20 cellular contexts compared by ENCODE assay signal in genomic region chr12:119463211-119463914, GRCh38.
DNase-seq lines count a peak whose midpoint lies in the region; ATAC-seq and TF ChIP-seq lines count a peak whose summit lies in the region.
"Had no signal": no experiment of that assay in that cellular context is flagged by ENCODE, and none has a peak within 500 bp of the region (broad histone marks: within the 10 kb centered on the region; RNA-seq: fewer than 3 reads in every experiment).

No MANE protein-coding gene starts in this region.

- ATAC-seq in left ventricle myocardium superior (peak; percentile 26), Right ventricle myocardium inferior (no peak), left lung (peak; percentile 90), GM23338 (no peak)
- ATAC-seq: HepG2 had no signal

- no peak for TF ChIP-seq CTCF in left lung (IDR thresholded peaks at IDR 0.05)
- TF ChIP-seq CTCF in GM23338 (conservative IDR thresholded peaks at IDR 0.05; ENCODE audit: low read depth in 2 of 2) = no peak

- no peaks in the 10 kb centered on the region for H3F3A ChIP-seq in GM23338 (replicated peaks; ENCODE audit: low read depth)

- H3K27ac Mint-ChIP-seq in GM23338 = no peak overlapping the region
- H3K27ac Mint-ChIP-seq: CD8-positive, alpha-beta memory T cell; H9 had no signal

- no peaks in the 10 kb centered on the region for H3K79me2 ChIP-seq in GM23338 (replicated peaks; ENCODE audit: insufficient read depth)

- peaks cover 0 to 5% of the 10 kb centered on the region in 2 donors for H3K9me3 ChIP-seq in left lung

- H3K4me2 ChIP-seq in GM23338 = no peak overlapping the region
- H3K4me2 ChIP-seq: PC-9 had no signal

- H3K36me3 ChIP-seq in left lung (no peaks in the 10 kb centered on the region), GM23338 (ENCODE audit: insufficient read depth) (no peaks in the 10 kb centered on the region; the same call in 1 of the 2 replicates)

- intact Hi-C loops in left ventricle myocardium superior (cut with micrococcal nuclease) = no loop called here
- intact Hi-C loops in Right ventricle myocardium inferior (cut with DNase I) = no loop called here
- intact Hi-C loops in left lung (cut with DNase I) = no loop called here

- H3K4me3 Mint-ChIP-seq in GM23338 = no peak overlapping the region
- H3K4me3 Mint-ChIP-seq: CD8-positive, alpha-beta memory T cell; H9 had no signal

- H3K9me2 ChIP-seq in GM23338 (ENCODE audit: insufficient read depth) = peaks cover 4% of the 10 kb centered on the region; the same call in 1 of the 2 replicates

- H3K4me3 ChIP-seq in left lung (no peak overlapping the region), GM23338 (no peak overlapping the region)
- H3K4me3 ChIP-seq: PC-9 had no signal

- H3K27me3 ChIP-seq in left lung = no peaks in the 10 kb centered on the region
- no peaks in the 10 kb centered on the region for H3K27me3 ChIP-seq in GM23338 (ENCODE audit: insufficient read depth)

- peaks cover 33% of the 10 kb centered on the region for H3K9me3 Mint-ChIP-seq in GM23338

- H3K4me1 Mint-ChIP-seq in GM23338 = peaks cover 2% of the 10 kb centered on the region; the same call in 2 of the 3 replicates
- H3K4me1 Mint-ChIP-seq: CD8-positive, alpha-beta memory T cell had no signal

- H2AFZ ChIP-seq in GM23338 = no peak overlapping the region
- H2AFZ ChIP-seq: PC-9 had no signal

- DNase-seq in left ventricle myocardium superior (no peak), Right ventricle myocardium inferior (ENCODE audit: missing footprints) (no peak), DMS79 treated with DMSO at 0.1 percent for 48 hours (lab: John Stamatoyannopoulos, UW) (peak; percentile 34), left lung (no peak), amniotic stem cell (lab: John Stamatoyannopoulos, UW) (no peak), GM23338 (ENCODE audit: low spot score) (no peak), GOT3 (lab: John Stamatoyannopoulos, UW) (no peak)
- DNase-seq: AML-193; CD8-positive, alpha-beta memory T cell; DMS 273 treated with DMSO at 0.1 percent for 48 hours; DND-41; H9; KBM-7; NCI-H2029; NCI-H2227 treated with DMSO at 0.1 percent for 48 hours; NCI-H526 treated with DMSO at 0.1 percent for 48 hours; PC-9; SHP77 had no signal

- H3K27ac ChIP-seq in left lung = no peak overlapping the region
- H3K27ac ChIP-seq in GM23338 (ENCODE audit: low read depth) = no peak overlapping the region
- H3K27ac ChIP-seq: C4-2B, PC-9 had no signal

- H3K36me3 Mint-ChIP-seq in GM23338 (ENCODE audit: low read depth) = peaks cover 9% of the 10 kb centered on the region; the same call in 2 of the 3 replicates

- H3K27me3 Mint-ChIP-seq in GM23338 (ENCODE audit: insufficient read depth, low read depth, poor library complexity) = peaks cover 4% of the 10 kb centered on the region

- no peaks in the 10 kb centered on the region for H4K20me1 ChIP-seq in GM23338 (replicated peaks; ENCODE audit: insufficient read depth)

- H3K4me1 ChIP-seq in left lung = no peaks in the 10 kb centered on the region
- peaks cover 7% of the 10 kb centered on the region for H3K4me1 ChIP-seq in GM23338 (ENCODE audit: insufficient read depth)

TF ChIP-seq in GM23338, 12 proteins besides CTCF, POLR2A, EP300 and RAD21 (continues in another document):
- no peak for TF ChIP-seq CREB1 (CRISPR knock-in tag; IDR thresholded peaks at IDR 0.05; ENCODE audit: low read depth)
- TF ChIP-seq STAT1 (IDR thresholded peaks at IDR 0.05; ENCODE audit: unreplicated experiment) = no peak
- no peak for TF ChIP-seq ZNF331 (CRISPR knock-in tag; IDR thresholded peaks at IDR 0.05; ENCODE audit: low read depth)
- no peak for TF ChIP-seq REST (IDR thresholded peaks at IDR 0.05; ENCODE audit: unreplicated experiment)
- TF ChIP-seq ZNF114 (CRISPR knock-in tag; IDR thresholded peaks at IDR 0.05) = no peak
- no peak for TF ChIP-seq NANOG (IDR thresholded peaks at IDR 0.05; ENCODE audit: borderline replicate concordance)
- TF ChIP-seq EZH2phosphoT487 (IDR thresholded peaks at IDR 0.05; ENCODE audit: unreplicated experiment) = no peak
- TF ChIP-seq ZNF462 (CRISPR knock-in tag; IDR thresholded peaks at IDR 0.05) = no peak
- no peak for TF ChIP-seq POLR2AphosphoS5 (IDR thresholded peaks at IDR 0.05; ENCODE audit: low read depth)
- no peak for TF ChIP-seq EZH2 (IDR thresholded peaks at IDR 0.05; ENCODE audit: low read depth, unreplicated experiment)
- no peak for TF ChIP-seq JUNB (IDR thresholded peaks at IDR 0.05; ENCODE audit: unreplicated experiment)

Comparison
In these comparisons a context has a peak if more than half of its experiments do, and no peak if none do; other contexts are left out.
1. ATAC-seq: peak in left ventricle myocardium superior (single experiment) and left lung (single experiment); none in Right ventricle myocardium inferior (single experiment) and GM23338 (single experiment).